ENCODE assay signal across 15 cellular contexts in genomic region chr7:46834921-46835320, GRCh38.
DNase-seq lines count a peak whose midpoint lies in the region; TF ChIP-seq lines count a peak whose summit lies in the region.
"Had no signal": no experiment of that assay in that cellular context is flagged by ENCODE, and none has a peak within 500 bp of the region (broad histone marks: within the 10 kb centered on the region; RNA-seq: fewer than 3 reads in every experiment).

No MANE protein-coding gene starts in this region.

- no peaks in the 10 kb centered on the region for H4K20me1 ChIP-seq in smooth muscle cell (ENCODE audit: low read depth)
- H4K20me1 ChIP-seq in MM.1S (ENCODE audit: insufficient read depth, low read length) = no peaks in the 10 kb centered on the region

- no peaks in the 10 kb centered on the region for H3K79me2 ChIP-seq in smooth muscle cell (ENCODE audit: low read depth)
- H3K79me2 ChIP-seq in MM.1S (ENCODE audit: low read length) = no peaks in the 10 kb centered on the region

- no peaks in the 10 kb centered on the region for H3K27me3 ChIP-seq in smooth muscle cell (ENCODE audit: low read depth)
- no peaks in the 10 kb centered on the region for H3K27me3 ChIP-seq in MM.1S (replicated peaks; ENCODE audit: insufficient read depth, low read length)

- H3K36me3 ChIP-seq in smooth muscle cell (ENCODE audit: low read depth) = no peaks in the 10 kb centered on the region
- no peaks in the 10 kb centered on the region for H3K36me3 ChIP-seq in MM.1S (replicated peaks; ENCODE audit: insufficient read depth, low read length)

- no peak for TF ChIP-seq CTCF in smooth muscle cell (IDR thresholded peaks at IDR 0.05; ENCODE audit: borderline replicate concordance, insufficient read depth, poor library complexity, severe bottlenecking)
- no peak for TF ChIP-seq CTCF in MM.1S (IDR thresholded peaks at IDR 0.05; ENCODE audit: low read length)

- H3K9me3 ChIP-seq in smooth muscle cell (replicated peaks; ENCODE audit: low read depth) = no peaks in the 10 kb centered on the region
- H3K9me3 ChIP-seq in MM.1S (replicated peaks; ENCODE audit: insufficient read depth, low read length) = no peaks in the 10 kb centered on the region
- H3K9me3 ChIP-seq: Caco-2 had no signal

- H3K4me3 ChIP-seq in smooth muscle cell (no peak overlapping the region), MM.1S (ENCODE audit: low read length) (no peak overlapping the region)
- H3K4me3 ChIP-seq: GM12878, GM23248 had no signal

- H3K9me2 ChIP-seq in MM.1S (replicated peaks; ENCODE audit: insufficient read depth, low read length) = no peaks in the 10 kb centered on the region

- peaks cover 5% of the 10 kb centered on the region for H3F3A ChIP-seq in smooth muscle cell (ENCODE audit: low read depth)
- H3F3A ChIP-seq in MM.1S (ENCODE audit: insufficient read depth, low read length) = no peaks in the 10 kb centered on the region

- H3K9ac ChIP-seq in smooth muscle cell (ENCODE audit: low read depth) (no peak overlapping the region), MM.1S (ENCODE audit: low read length) (no peak overlapping the region)
- H3K9ac ChIP-seq: GM23248 had no signal

- DNase-seq in M059J (ENCODE audit: low read depth) (peak; percentile 67), brain pericyte (ENCODE audit: low read depth, low spot score) (peak; percentile 8), smooth muscle cell (lab: John Stamatoyannopoulos, UW; ENCODE audit: unreplicated experiment) (no peak), MM.1S (no peak), OCI-M2 (lab: John Stamatoyannopoulos, UW; ENCODE audit: unreplicated experiment) (no peak)
- DNase-seq in activated CD8-positive, alpha-beta memory T cell treated with anti-CD3 and anti-CD28 coated beads for 24 hours = no peak
- DNase-seq: C1 segment of cervical spinal cord; Caco-2; CD8-positive, alpha-beta T cell; DMS153; DND-41; GDM1; GM23248; H9 had no signal

- H3K4me2 ChIP-seq in smooth muscle cell (no peak overlapping the region), MM.1S (ENCODE audit: low read depth, low read length) (no peak overlapping the region)

- no peak overlapping the region for H2AFZ ChIP-seq in smooth muscle cell (ENCODE audit: low read depth)
- no peak overlapping the region for H2AFZ ChIP-seq in MM.1S (ENCODE audit: low read length)

- H3K4me1 ChIP-seq in smooth muscle cell (ENCODE audit: low read depth) (no peaks in the 10 kb centered on the region), MM.1S (ENCODE audit: low read length) (no peaks in the 10 kb centered on the region)
- H3K4me1 ChIP-seq: Caco-2 had no signal

- WGBS in smooth muscle cell (ENCODE audit: low lambda C conversion rate) = 77% methylated on average over 5 of the region's 5 CpGs

- peak overlapping the region; percentile 22 for H3K27ac ChIP-seq in smooth muscle cell (ENCODE audit: low read depth)
- H3K27ac ChIP-seq in MM.1S (ENCODE audit: low read length) = no peak overlapping the region
- H3K27ac ChIP-seq: GM23248 had no signal

Comparison
In these comparisons a context has a peak if more than half of its experiments do, and no peak if none do; other contexts are left out.
1. DNase-seq: peak in M059J (single experiment) and brain pericyte (single experiment); none in smooth muscle cell (single experiment), MM.1S (single experiment), activated CD8-positive, alpha-beta memory T cell treated with anti-CD3 and anti-CD28 coated beads for 24 hours (single experiment) and OCI-M2 (single experiment).